ENCODE assay signal across 20 cellular contexts in genomic region chr1:152080494-152080893, GRCh38. TPM values are rescaled to one million over a fixed set of nuclear protein-coding genes. Genes with fewer than 3 reads are reported as not detected.
"Had no signal": no experiment of that assay in that cellular context is flagged by ENCODE, and none has a peak within 500 bp of the region (broad histone marks: within the 10 kb centered on the region; RNA-seq: fewer than 3 reads in every experiment).

No MANE protein-coding gene starts in this region.

RNA-seq across cellular contexts. Expression of gene TCHHL1, which starts 8.4 kb away (rescaled TPM):
- total RNA-seq: activated naive CD4-positive, alpha-beta T cell treated with anti-CD3 and anti-CD28 coated beads for 36 hours; activated naive CD4-positive, alpha-beta T cell treated with anti-CD3 and anti-CD28 coated beads, Interleukin-2, amount 50 U/mL, for 72 hours; activated naive CD8-positive, alpha-beta T cell treated with anti-CD3 and anti-CD28 coated beads for 36 hours; activated naive CD8-positive, alpha-beta T cell treated with anti-CD3 and anti-CD28 coated beads, Interleukin-2, amount 10 ng/mL, durations not matched to agents 7 days and 5 days; activated T-cell treated with anti-CD3 and anti-CD28 coated beads, Interleukin-2, amount 50 U/mL, for 4 hours; activated T-cell treated with anti-CD3 and anti-CD28 coated beads, Interleukin-2, amount 50 U/mL, for 72 hours; activated T-helper 1 cell treated with anti-CD3 and anti-CD28 coated beads, Interleukin-12 subunit alpha, Interleukin-12 subunit beta, Interleukin-2, Interleukin-4 antibody, amounts not matched to agents 30 ng/mL and 10 ng/mL and 1 ng/mL, durations not matched to agents 14 hours and 24 hours and 36 hours; activated T-helper 17 cell treated with anti-CD3 and anti-CD28 coated beads, Interleukin-2, amount 50 U/mL, for 72 hours; activated T-helper 2 cell treated with anti-CD3 and anti-CD28 coated beads, Interferon-gamma antibody, Interleukin-2, Interleukin-4, amounts not matched to agents 10 μg/mL and 5 μg/mL and 100 μg/mL, durations not matched to agents 14 hours and 24 hours and 36 hours; adrenal gland; aorta; ascending aorta; astrocyte; body of pancreas; breast epithelium; bronchial epithelial cell; cardiac muscle cell; cardiac septum; cerebellum; chondrocyte had no signal

RNA-seq across cellular contexts. Expression of gene TCHH, which starts 34.8 kb away (rescaled TPM):
- total RNA-seq: activated naive CD4-positive, alpha-beta T cell treated with anti-CD3 and anti-CD28 coated beads for 36 hours; activated T-helper 1 cell treated with anti-CD3 and anti-CD28 coated beads, Interleukin-12 subunit alpha, Interleukin-12 subunit beta, Interleukin-2, Interleukin-4 antibody, amounts not matched to agents 30 ng/mL and 10 ng/mL and 1 ng/mL, durations not matched to agents 14 hours and 24 hours and 36 hours; ascending aorta; cardiac muscle cell; chondrocyte had no signal
